ENCODE assay signal across 8 cellular contexts in genomic region chr16:52069866-52070265, GRCh38.
DNase-seq lines count a peak whose midpoint lies in the region; ATAC-seq and TF ChIP-seq lines count a peak whose summit lies in the region.

No MANE protein-coding gene starts in this region.

- no peak overlapping the region for H3K9ac ChIP-seq in Loucy (ENCODE audit: low read depth, low read length, poor library complexity, severe bottlenecking)

- TF ChIP-seq CTCF in AG10803 (conservative IDR thresholded peaks at IDR 0.05; ENCODE audit: low read length): peak; percentile 28
- TF ChIP-seq CTCF in Loucy (conservative IDR thresholded peaks at IDR 0.05; ENCODE audit: low read length): peak; percentile 34

- H3K9me3 ChIP-seq in Loucy (ENCODE audit: insufficient read depth, low read depth, low read length): no peaks in the 10 kb centered on the region

- no peaks in the 10 kb centered on the region for H3K36me3 ChIP-seq in Loucy (ENCODE audit: insufficient read depth, low read length)

- no peak overlapping the region for H2AFZ ChIP-seq in Loucy (ENCODE audit: low read length)

- no peaks in the 10 kb centered on the region for H3K27me3 ChIP-seq in Loucy (ENCODE audit: insufficient read depth, low read length, poor library complexity, severe bottlenecking)

- no peaks in the 10 kb centered on the region for H3K79me2 ChIP-seq in Loucy (ENCODE audit: insufficient read depth, low read length)

- no peaks in the 10 kb centered on the region for H3K4me1 ChIP-seq in Loucy (ENCODE audit: insufficient read depth, low read length, poor library complexity, severe bottlenecking)

- no peaks in the 10 kb centered on the region for H4K20me1 ChIP-seq in Loucy (ENCODE audit: insufficient read depth, low read length, poor library complexity, severe bottlenecking)

- ATAC-seq in HG03095 (IDR thresholded peaks at IDR 0.05; ENCODE audit: unreplicated experiment): no peak

- H3F3A ChIP-seq in Loucy (ENCODE audit: low read depth): no peaks in the 10 kb centered on the region

- no peaks in the 10 kb centered on the region for H3K9me2 ChIP-seq in Loucy (replicated peaks; ENCODE audit: low read depth, low read length)

- H3K4me3 ChIP-seq in AG10803 (ENCODE audit: low read length): no peak overlapping the region
- no peak overlapping the region for H3K4me3 ChIP-seq in Loucy (ENCODE audit: low read length, poor library complexity, severe bottlenecking)

- no peak overlapping the region for H3K4me2 ChIP-seq in Loucy (ENCODE audit: low read depth, low read length, poor library complexity, severe bottlenecking)

- in situ Hi-C loops in SK-MEL-5 (cut with HindIII; ENCODE audit: low pct_unique_long_range_greater_than_20kb, low sequenced_read_pairs): no loop called here

- DNase-seq in AG10803 (ENCODE audit: low read depth) (peak; percentile 26), SK-MEL-5 (ENCODE audit: low read depth, low spot score) (peak; percentile 51), kidney glomerular epithelial cell (lab: John Stamatoyannopoulos, UW) (peak; percentile 44), glomerular visceral epithelial cell (ENCODE audit: extremely low spot score) (no peak), NCI-H524 treated with DMSO at 0.1 percent for 48 hours (lab: John Stamatoyannopoulos, UW) (no peak)
- DNase-seq in activated CD4-positive, alpha-beta T cell treated with anti-CD3 and anti-CD28 coated beads for 4 hours: no peak

Comparison
In these comparisons a context has a peak if more than half of its experiments do, and no peak if none do; other contexts are left out.
1. DNase-seq: peak in AG10803 (single experiment), SK-MEL-5 (single experiment) and kidney glomerular epithelial cell (single experiment); none in glomerular visceral epithelial cell (single experiment), activated CD4-positive, alpha-beta T cell treated with anti-CD3 and anti-CD28 coated beads for 4 hours (0 of 2) and NCI-H524 treated with DMSO at 0.1 percent for 48 hours (single experiment).